ENCODE assay signal across 9 cellular contexts in the genomic region with DNA sequence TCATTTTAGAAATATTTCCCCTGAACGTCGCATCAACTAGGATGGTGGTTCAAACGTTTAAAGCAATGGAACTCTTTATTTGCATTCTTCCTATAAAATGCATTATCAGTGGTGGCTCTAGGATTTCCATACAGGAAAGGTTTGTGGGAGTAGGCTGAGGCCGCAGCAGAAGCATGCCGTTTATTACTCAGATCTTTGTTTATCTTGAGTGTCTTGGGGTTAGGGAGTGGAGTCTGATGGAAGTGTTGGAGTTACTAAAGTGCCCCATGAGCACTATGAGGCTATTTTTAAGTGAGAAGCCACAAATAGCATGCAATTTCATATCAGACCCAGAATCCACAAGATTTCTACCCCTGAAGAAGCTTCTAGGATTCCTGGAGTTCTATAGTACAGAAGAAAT. TPM values are rescaled to one million over a fixed set of nuclear protein-coding genes. Genes with fewer than 3 reads are reported as not detected.
DNase-seq lines count a peak whose midpoint lies in the region; ATAC-seq, FAIRE-seq and TF ChIP-seq lines count a peak whose summit lies in the region.
"Had no signal": no experiment of that assay in that cellular context is flagged by ENCODE, and none has a peak within 500 bp of the region (broad histone marks: within the 10 kb centered on the region; RNA-seq: fewer than 3 reads in every experiment).

No MANE protein-coding gene starts in this region.

- intact Hi-C loops in left ventricle myocardium superior (cut with micrococcal nuclease) = no loop called here

- peak overlapping the region; percentile 66 for H3K27ac Mint-ChIP-seq in stimulated activated memory B cell treated with anti-CD40 and anti-IgM and Interleukin-4, amounts not matched to agents 10 μg/mL and 1 μg/mL and 100 μg/mL, for 72 hours

- H3K4me1 Mint-ChIP-seq in stimulated activated memory B cell treated with anti-CD40 and anti-IgM and Interleukin-4, amounts not matched to agents 10 μg/mL and 1 μg/mL and 100 μg/mL, for 72 hours = peaks cover 16% of the 10 kb centered on the region

- H3K27ac ChIP-seq in HEK293 (ENCODE audit: extremely low read depth, low read depth, low read length) = peak overlapping the region; percentile 46

- TF ChIP-seq CTCF in HEK293 (tag by site-specific recombination; IDR thresholded peaks at IDR 0.05) (no peak), GM10266 (IDR thresholded peaks at IDR 0.05; ENCODE audit: control insufficient read depth, insufficient read depth, low read depth, missing control alignments) (no peak), D721Med (IDR thresholded peaks at IDR 0.05; ENCODE audit: insufficient read depth, missing control alignments) (no peak)

- FAIRE-seq in D721Med (lab: Jason Lieb, UNC) = no peak

- POLR2A ChIA-PET in HEK293 (lab: Yijun Ruan, JAX) = interaction anchor here (1.2 kb wide), 1 partner anchor 26 kb away, joined by 6 read pairs; the partner anchor contains the start of gene ATOSA

- DNase-seq in adipocyte (ENCODE audit: low read depth) = peak; percentile 61
- DNase-seq in left ventricle myocardium superior = no peak
- DNase-seq in GM10266 (ENCODE audit: extremely low spot score) = no peak
- no peak for DNase-seq in D721Med (ENCODE audit: insufficient read length, low spot score)
- DNase-seq: activated naive CD4-positive, alpha-beta T cell treated with anti-CD3 and anti-CD28 coated beads, Interleukin-2, amount 50 U/mL, for 16 hours had no signal

- peak; percentile 52 for ATAC-seq in left ventricle myocardium superior
- ATAC-seq in stimulated activated memory B cell treated with anti-CD40 and anti-IgM and Interleukin-4, amounts not matched to agents 10 μg/mL and 1 μg/mL and 100 μg/mL, for 72 hours = no peak
- ATAC-seq in GM19324 (IDR thresholded peaks at IDR 0.05; ENCODE audit: low FRiP score, unreplicated experiment) = no peak
- ATAC-seq in HG03571 (IDR thresholded peaks at IDR 0.05; ENCODE audit: unreplicated experiment) = no peak

- no peaks in the 10 kb centered on the region for H3K9me3 Mint-ChIP-seq in stimulated activated memory B cell treated with anti-CD40 and anti-IgM and Interleukin-4, amounts not matched to agents 10 μg/mL and 1 μg/mL and 100 μg/mL, for 72 hours

- no peak overlapping the region for H3K4me3 Mint-ChIP-seq in stimulated activated memory B cell treated with anti-CD40 and anti-IgM and Interleukin-4, amounts not matched to agents 10 μg/mL and 1 μg/mL and 100 μg/mL, for 72 hours

- H3K36me3 Mint-ChIP-seq in stimulated activated memory B cell treated with anti-CD40 and anti-IgM and Interleukin-4, amounts not matched to agents 10 μg/mL and 1 μg/mL and 100 μg/mL, for 72 hours = peaks cover 12% of the 10 kb centered on the region

- no peaks in the 10 kb centered on the region for H3K27me3 ChIP-seq in adipocyte (replicated peaks; ENCODE audit: control insufficient read depth, insufficient read depth, low read length)

- peak overlapping the region; percentile 83 for H3K9ac ChIP-seq in adipocyte (ENCODE audit: low read length)

- H3K4me1 ChIP-seq in HEK293 (ENCODE audit: control insufficient read depth, insufficient read depth, low read length) = peaks cover 11% of the 10 kb centered on the region; the same call in 1 of the 2 replicates
- peaks cover 98% of the 10 kb centered on the region for H3K4me1 ChIP-seq in adipocyte (ENCODE audit: control insufficient read depth, insufficient read depth, low read length)

- CTCF ChIA-PET in HEK293 (lab: Yijun Ruan, JAX) = interaction anchor here (0.8 kb wide), 1 partner anchor 396 kb away, joined by 4 read pairs; no protein-coding TSS in a partner anchor

- H3K4me3 ChIP-seq in HEK293 (ENCODE audit: low read depth, low read length) (no peak overlapping the region), adipocyte (ENCODE audit: low read length) (peak overlapping the region; percentile 77)

- H3K9me3 ChIP-seq in HEK293 (ENCODE audit: control insufficient read depth, insufficient read depth, low read depth, low read length) = no peaks in the 10 kb centered on the region
- no peaks in the 10 kb centered on the region for H3K9me3 ChIP-seq in adipocyte (ENCODE audit: control insufficient read depth, low read length)

- H3K36me3 ChIP-seq in HEK293 (ENCODE audit: control insufficient read depth in 2 of 2, insufficient read depth in 1 of 2, low read length in 2 of 2) (no peaks in the 10 kb centered on the region; a peak in 1 of 3 replicates), adipocyte (ENCODE audit: control insufficient read depth, insufficient read depth, low read length, severe bottlenecking) (peaks cover 46% of the 10 kb centered on the region)

- H3K27me3 Mint-ChIP-seq in stimulated activated memory B cell treated with anti-CD40 and anti-IgM and Interleukin-4, amounts not matched to agents 10 μg/mL and 1 μg/mL and 100 μg/mL, for 72 hours = no peaks in the 10 kb centered on the region

TF ChIP-seq in HEK293, 187 proteins besides CTCF, POLR2A, EP300 and RAD21 (continues in another document):
- TF ChIP-seq ZNF18 (tag by site-specific recombination; IDR thresholded peaks at IDR 0.05) = no peak
- no peak for TF ChIP-seq GLIS2 (tag by site-specific recombination; IDR thresholded peaks at IDR 0.05)
- TF ChIP-seq ZNF529 (tag by site-specific recombination; IDR thresholded peaks at IDR 0.05; ENCODE audit: insufficient replicate concordance) = no peak
- TF ChIP-seq, protein P1, sequence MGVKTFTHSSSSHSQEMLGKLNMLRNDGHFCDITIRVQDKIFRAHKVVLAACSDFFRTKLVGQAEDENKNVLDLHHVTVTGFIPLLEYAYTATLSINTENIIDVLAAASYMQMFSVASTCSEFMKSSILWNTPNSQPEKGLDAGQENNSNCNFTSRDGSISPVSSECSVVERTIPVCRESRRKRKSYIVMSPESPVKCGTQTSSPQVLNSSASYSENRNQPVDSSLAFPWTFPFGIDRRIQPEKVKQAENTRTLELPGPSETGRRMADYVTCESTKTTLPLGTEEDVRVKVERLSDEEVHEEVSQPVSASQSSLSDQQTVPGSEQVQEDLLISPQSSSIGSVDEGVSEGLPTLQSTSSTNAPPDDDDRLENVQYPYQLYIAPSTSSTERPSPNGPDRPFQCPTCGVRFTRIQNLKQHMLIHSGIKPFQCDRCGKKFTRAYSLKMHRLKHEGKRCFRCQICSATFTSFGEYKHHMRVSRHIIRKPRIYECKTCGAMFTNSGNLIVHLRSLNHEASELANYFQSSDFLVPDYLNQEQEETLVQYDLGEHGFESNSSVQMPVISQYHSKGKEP (tag by site-specific recombination; IDR thresholded peaks at IDR 0.05) = peak; percentile 69
- no peak for TF ChIP-seq SCRT1 (tag by site-specific recombination; IDR thresholded peaks at IDR 0.05; ENCODE audit: borderline replicate concordance)
- no peak for TF ChIP-seq RBAK (tag by site-specific recombination; IDR thresholded peaks at IDR 0.05)
- no peak for TF ChIP-seq ZNF391 (tag by site-specific recombination; IDR thresholded peaks at IDR 0.05; ENCODE audit: borderline replicate concordance, low read depth)
- no peak for TF ChIP-seq ZNF837 (tag by site-specific recombination; IDR thresholded peaks at IDR 0.05)
- TF ChIP-seq OSR2 (tag by site-specific recombination; IDR thresholded peaks at IDR 0.05) = peak; percentile 73
- no peak for TF ChIP-seq ZNF548 (tag by site-specific recombination; IDR thresholded peaks at IDR 0.05)
- TF ChIP-seq ZNF202 (tag by site-specific recombination; IDR thresholded peaks at IDR 0.05; ENCODE audit: borderline replicate concordance) = no peak
- TF ChIP-seq ZNF747 (tag by site-specific recombination; IDR thresholded peaks at IDR 0.05) = no peak
- TF ChIP-seq, protein P2, sequence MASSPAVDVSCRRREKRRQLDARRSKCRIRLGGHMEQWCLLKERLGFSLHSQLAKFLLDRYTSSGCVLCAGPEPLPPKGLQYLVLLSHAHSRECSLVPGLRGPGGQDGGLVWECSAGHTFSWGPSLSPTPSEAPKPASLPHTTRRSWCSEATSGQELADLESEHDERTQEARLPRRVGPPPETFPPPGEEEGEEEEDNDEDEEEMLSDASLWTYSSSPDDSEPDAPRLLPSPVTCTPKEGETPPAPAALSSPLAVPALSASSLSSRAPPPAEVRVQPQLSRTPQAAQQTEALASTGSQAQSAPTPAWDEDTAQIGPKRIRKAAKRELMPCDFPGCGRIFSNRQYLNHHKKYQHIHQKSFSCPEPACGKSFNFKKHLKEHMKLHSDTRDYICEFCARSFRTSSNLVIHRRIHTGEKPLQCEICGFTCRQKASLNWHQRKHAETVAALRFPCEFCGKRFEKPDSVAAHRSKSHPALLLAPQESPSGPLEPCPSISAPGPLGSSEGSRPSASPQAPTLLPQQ (tag by site-specific recombination; IDR thresholded peaks at IDR 0.05) = no peak
- TF ChIP-seq SALL2 (tag by site-specific recombination; IDR thresholded peaks at IDR 0.05; ENCODE audit: borderline replicate concordance) = no peak
- no peak for TF ChIP-seq ZIC2 (tag by site-specific recombination; IDR thresholded peaks at IDR 0.05)
- no peak for TF ChIP-seq BCL11B (tag by site-specific recombination; IDR thresholded peaks at IDR 0.05; ENCODE audit: low read depth)
- no peak for TF ChIP-seq ZNF549 (tag by site-specific recombination; IDR thresholded peaks at IDR 0.05)
- no peak for TF ChIP-seq ZNF37A (tag by site-specific recombination; IDR thresholded peaks at IDR 0.05)
- TF ChIP-seq ZNF184 (tag by site-specific recombination; IDR thresholded peaks at IDR 0.05) = no peak
- 0 out of 2 replicates have a peak, but pooled peaks have one; percentile 14 for TF ChIP-seq ZNF561 (tag by site-specific recombination; IDR thresholded peaks at IDR 0.05; ENCODE audit: borderline replicate concordance)
- TF ChIP-seq ZNF621 (tag by site-specific recombination; IDR thresholded peaks at IDR 0.05) = no peak
- TF ChIP-seq TCF7L2 (IDR thresholded peaks at IDR 0.05; ENCODE audit: borderline replicate concordance, low read depth, low read length) = no peak
- no peak for TF ChIP-seq ZNF658 (tag by site-specific recombination; IDR thresholded peaks at IDR 0.05)

RNA-seq across cellular contexts. Expression of gene ATOSA, which starts 26.2 kb away (rescaled TPM):
- 27.5 TPM for total RNA-seq in left ventricle myocardium superior
